Comparison of ENCODE assay signal across 8 cellular contexts in the genomic region with DNA sequence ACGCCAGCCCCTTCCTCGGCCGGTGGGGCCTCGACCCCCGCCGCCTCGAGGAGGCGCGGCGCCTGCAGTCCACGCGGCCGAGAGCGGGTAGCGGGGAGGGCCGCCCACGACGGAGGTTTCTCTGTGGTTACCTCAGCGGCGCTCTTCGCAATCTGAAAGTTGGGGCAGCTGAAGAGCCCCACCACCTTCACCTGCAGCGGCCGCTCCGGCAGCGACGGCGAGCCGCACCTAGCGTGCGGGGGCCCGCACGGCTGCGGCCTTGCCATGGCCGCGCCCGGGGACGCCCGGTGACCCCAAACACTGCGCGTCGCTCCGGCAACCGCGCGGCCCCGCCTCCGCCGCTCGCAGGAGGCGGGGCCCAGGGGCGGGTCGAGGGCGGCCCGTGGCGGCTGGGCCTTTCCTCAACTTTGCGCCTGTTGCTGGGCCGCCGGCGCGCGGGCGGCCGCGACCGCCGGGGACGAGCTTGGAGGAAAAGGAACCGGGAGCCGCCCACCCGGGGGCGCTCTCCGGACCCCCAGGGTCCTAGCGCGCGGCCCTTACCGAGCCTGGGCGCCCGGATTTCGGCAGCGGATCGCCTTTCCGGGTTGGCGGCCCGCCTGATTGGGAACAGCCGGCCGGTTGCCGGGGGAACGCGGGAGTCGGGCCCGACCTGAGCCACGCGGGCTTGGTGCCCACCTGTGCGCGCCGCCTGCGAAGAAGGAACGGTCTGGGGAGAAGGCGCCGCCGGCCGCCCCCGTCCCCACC. TPM values are rescaled to one million over a fixed set of nuclear protein-coding genes. Genes with fewer than 3 reads are reported as not detected.
A peak's percentile ranks its signal among the peaks of the same experiment; 100 is the strongest.
DNase-seq lines count a peak whose midpoint lies in the region; ATAC-seq and TF ChIP-seq lines count a peak whose summit lies in the region.

PPIL6 (minus strand) TSS at position 304 of the 744 bp plus-strand sequence; CDS start at position 266, 38 bp downstream.
SMPD2 (plus strand) TSS at position 400 of the 744 bp plus-strand sequence. CDS start 398 bp downstream, outside the sequence.

- H3K27me3 ChIP-seq in BLaER1 (no peaks in the 10 kb centered on the region; the same call in 1 of the 2 replicates), dorsolateral prefrontal cortex (no peaks in the 10 kb centered on the region), lower lobe of right lung (ENCODE audit: low read depth) (no peaks in the 10 kb centered on the region)

- H3K27ac ChIP-seq in BLaER1 (peak within 1 kb of the TSS; percentile 96), dorsolateral prefrontal cortex (peak within 1 kb of the TSS in 57 of 59 donors; percentile 31 to 92 (median 81)), lower lobe of right lung (peak within 1 kb of the TSS; percentile 93)

- DNase-seq in NCI-H524 treated with DMSO at 0.1 percent for 48 hours (lab: John Stamatoyannopoulos, UW) = peak; percentile 17
- peak; percentile 65 to 69 for DNase-seq in activated CD4-positive, alpha-beta T cell treated with anti-CD3 and anti-CD28 coated beads, Interleukin-2, amount 50 U/mL, for 4 hours
- DNase-seq in dorsolateral prefrontal cortex = peak; percentile 66 to 87 (median 82)
- DNase-seq in lower lobe of right lung = peak; percentile 92
- peak; percentile 35 to 68 (median 47) for DNase-seq in stimulated activated CD4-positive, alpha-beta T cell treated with anti-CD3 and anti-CD28 coated beads, TNF-alpha, amount 100 ng/mL, for 1 hour (ENCODE audit: low read depth in 3 of 3, low spot score in 1 of 3)

- H3K9ac ChIP-seq in BLaER1 = peak within 1 kb of the TSS; percentile 95

- H3K4me3 ChIP-seq in BLaER1 (peak within 1 kb of the TSS; percentile 90), dorsolateral prefrontal cortex (peak within 1 kb of the TSS; percentile 70 to 98 (median 88)), lower lobe of right lung (peak within 1 kb of the TSS; percentile 74)

- intact Hi-C loops in dorsolateral prefrontal cortex (cut with DNase I) (loop anchor here (1.0 to 5.0 kb wide), 4 partner anchors 17 to 58 kb away; partner anchors contain the start of genes CD164 (in 2 of the 2) and ZBTB24 (in 1 of the 2)), lower lobe of right lung (cut with DNase I) (no loop called here)

- H3K36me3 ChIP-seq in BLaER1 (peaks cover 38% of the 10 kb centered on the region), lower lobe of right lung (peaks cover 31% of the 10 kb centered on the region)

- ATAC-seq in GM19035 (IDR thresholded peaks at IDR 0.05; ENCODE audit: unreplicated experiment) (peak; percentile 90), HG03280 (IDR thresholded peaks at IDR 0.05; ENCODE audit: unreplicated experiment) (peak; percentile 91), lower lobe of right lung (peak; percentile 95 to 96)

- H3K4me2 ChIP-seq in BLaER1 = peak within 1 kb of the TSS; percentile 99

- peaks cover 41% of the 10 kb centered on the region for H4K20me1 ChIP-seq in BLaER1

- H3K9me3 ChIP-seq in BLaER1 (no peaks in the 10 kb centered on the region), lower lobe of right lung (no peaks in the 10 kb centered on the region)

- H3K4me1 ChIP-seq in BLaER1 (peaks cover 47% of the 10 kb centered on the region), lower lobe of right lung (peaks cover 28% of the 10 kb centered on the region)

- TF ChIP-seq CTCF in dorsolateral prefrontal cortex (IDR thresholded peaks at IDR 0.05 in 54 of 56, conservative IDR thresholded peaks at IDR 0.05 in 2 of 56; ENCODE audit: low read depth in 1 of 56, partially characterized antibody in 56 of 56) (peak in 49 of 56 donors; percentile 17 to 77 (median 49)), lower lobe of right lung (IDR thresholded peaks at IDR 0.05) (peak; percentile 31)

RNA-seq across cellular contexts. Expression of gene PPIL6, which starts in this region (rescaled TPM):
- 10 to 100 TPM in 73 of 120 experiments, 1 to 10 TPM in 47; 5.2 to 18.3 (median 10.6) TPM for total RNA-seq in dorsolateral prefrontal cortex
- 10.6 TPM for total RNA-seq in lower lobe of right lung

RNA-seq across cellular contexts. Expression of gene SMPD2, which starts in this region (rescaled TPM):
- total RNA-seq in dorsolateral prefrontal cortex (10 to 100 TPM in 28 of 120 experiments, 1 to 10 TPM in 92; 3.5 to 16.3 (median 7.9) TPM), lower lobe of right lung (13.7 TPM)

Comparison
In these comparisons a context has a peak if more than half of its experiments do, and no peak if none do; other contexts are left out.
1. Peak in every context shown above with its lines: DNase-seq, ATAC-seq, H3K4me3 ChIP-seq and H3K27ac ChIP-seq.
2. DNase-seq: peak in every context shown above with its lines; median percentile 92 in lower lobe of right lung; 82 in dorsolateral prefrontal cortex; 67 in activated CD4-positive, alpha-beta T cell treated with anti-CD3 and anti-CD28 coated beads, Interleukin-2, amount 50 U/mL, for 4 hours; 47 in stimulated activated CD4-positive, alpha-beta T cell treated with anti-CD3 and anti-CD28 coated beads, TNF-alpha, amount 100 ng/mL, for 1 hour; 17 in NCI-H524 treated with DMSO at 0.1 percent for 48 hours.